22 cellular contexts compared by ENCODE assay signal in genomic region chr12:109731231-109731731, GRCh38. TPM values are rescaled to one million over a fixed set of nuclear protein-coding genes. Genes with fewer than 3 reads are reported as not detected.
DNase-seq lines count a peak whose midpoint lies in the region; ATAC-seq, FAIRE-seq and TF ChIP-seq lines count a peak whose summit lies in the region.
"Had no signal": no experiment of that assay in that cellular context is flagged by ENCODE, and none has a peak within 500 bp of the region (broad histone marks: within the 10 kb centered on the region; RNA-seq: fewer than 3 reads in every experiment).

No MANE protein-coding gene starts in this region.

- FAIRE-seq in HTR-8/SVneo (lab: Jason Lieb, UNC): no peak
- FAIRE-seq: colon, endometrium had no signal

- H3K4me1 ChIP-seq in left lung (no peaks in the 10 kb centered on the region), spleen (peaks cover 0 to 30% (median 6%) of the 10 kb centered on the region in 6 donors)
- H3K4me1 ChIP-seq: SJSA1, uterus had no signal

- H3K27ac ChIP-seq in angular gyrus (ENCODE audit: low read depth, low read length) (peak overlapping the region; percentile 26), left lung (no peak overlapping the region), spleen (no peak overlapping the region)
- H3K27ac ChIP-seq: SJSA1, uterus had no signal

- H3K4me1 Mint-ChIP-seq in osteocyte (ENCODE audit: unreplicated experiment): peaks cover 14% of the 10 kb centered on the region
- H3K4me1 Mint-ChIP-seq: B cell had no signal

- H3K9me3 ChIP-seq in left lung (no peaks in the 10 kb centered on the region), spleen (no peaks in the 10 kb centered on the region)
- H3K9me3 ChIP-seq: SJSA1, uterus had no signal

- ATAC-seq in left lung: no peak

- TF ChIP-seq CTCF in left lung (IDR thresholded peaks at IDR 0.05) (no peak), spleen (IDR thresholded peaks at IDR 0.05 in 8 of 11, conservative IDR thresholded peaks at IDR 0.05 in 3 of 11) (no peak), osteocyte (IDR thresholded peaks at IDR 0.05) (no peak)

- H3K36me3 Mint-ChIP-seq in osteocyte (ENCODE audit: unreplicated experiment): no peaks in the 10 kb centered on the region

- H3K36me3 ChIP-seq in left lung (no peaks in the 10 kb centered on the region), spleen (no peaks in the 10 kb centered on the region)
- H3K36me3 ChIP-seq: SJSA1, uterus had no signal

- intact Hi-C loops in left lung (cut with DNase I): no loop called here
- intact Hi-C loops in spleen (cut with DNase I; ENCODE audit: low total_unique reads): no loop called here

- no peaks in the 10 kb centered on the region for H3K9me3 Mint-ChIP-seq in osteocyte (ENCODE audit: unreplicated experiment)
- H3K9me3 Mint-ChIP-seq: activated naive CD4-positive, alpha-beta T cell treated with anti-CD3 and anti-CD28 coated beads for 36 hours; activated T-cell treated with anti-CD3 and anti-CD28 coated beads, Interleukin-2, amount 50 U/mL, for 24 hours; T-helper 2 cell treated with Interferon-gamma antibody and Interleukin-4, amounts not matched to agents 5 μg/mL and 100 μg/mL, for 36 hours had no signal

- H3K4me3 Mint-ChIP-seq in osteocyte (ENCODE audit: unreplicated experiment): no peak overlapping the region
- H3K4me3 Mint-ChIP-seq: activated naive CD4-positive, alpha-beta T cell treated with anti-CD3 and anti-CD28 coated beads for 36 hours; activated T-cell treated with anti-CD3 and anti-CD28 coated beads, Interleukin-2, amount 50 U/mL, for 24 hours; B cell; T-helper 2 cell treated with Interferon-gamma antibody and Interleukin-4, amounts not matched to agents 5 μg/mL and 100 μg/mL, for 36 hours had no signal

- no peak overlapping the region for H3K27ac Mint-ChIP-seq in osteocyte (ENCODE audit: unreplicated experiment)
- H3K27ac Mint-ChIP-seq: activated naive CD4-positive, alpha-beta T cell treated with anti-CD3 and anti-CD28 coated beads for 36 hours; activated T-cell treated with anti-CD3 and anti-CD28 coated beads, Interleukin-2, amount 50 U/mL, for 24 hours; B cell; T-helper 2 cell treated with Interferon-gamma antibody and Interleukin-4, amounts not matched to agents 5 μg/mL and 100 μg/mL, for 36 hours had no signal

- DNase-seq in activated T-cell treated with anti-CD3 and anti-CD28 coated beads, Interleukin-2, amount 50 U/mL, for 1 hour: peak; percentile 9
- DNase-seq in activated T-cell treated with anti-CD3 and anti-CD28 coated beads for 4 hours: no peak
- DNase-seq in left lung: peak; percentile 13 to 59
- peak; percentile 64 for DNase-seq in spleen
- no peak for DNase-seq in osteocyte (ENCODE audit: extremely low spot score, unreplicated experiment)
- no peak for DNase-seq in HTR-8/SVneo (ENCODE audit: insufficient read length, low spot score)
- DNase-seq in NCI-H748 treated with DMSO at 0.1 percent for 48 hours (lab: John Stamatoyannopoulos, UW): no peak
- DNase-seq: activated CD4-positive, alpha-beta T cell treated with anti-CD3 and anti-CD28 coated beads, Interleukin-2, amount 50 U/mL, for 48 hours; activated naive CD4-positive, alpha-beta T cell treated with anti-CD3 and anti-CD28 coated beads for 36 hours; activated T-cell treated with anti-CD3 and anti-CD28 coated beads, Interleukin-2, amount 50 U/mL, for 24 hours; H7; KBM-7; kidney glomerular epithelial cell; NCI-H1694 treated with DMSO at 0.1 percent for 48 hours; NCI-H2227 treated with DMSO at 0.1 percent for 48 hours had no signal

- 83 to 94% (median 90%) methylated on average over 8 to 11 of the region's 11 CpGs for WGBS in spleen, 5 donors

- peaks cover 11% of the 10 kb centered on the region for H3K27me3 Mint-ChIP-seq in osteocyte (ENCODE audit: unreplicated experiment)

- H3K4me3 ChIP-seq in left lung (no peak overlapping the region), spleen (no peak overlapping the region)
- H3K4me3 ChIP-seq: SJSA1, uterus had no signal

- peaks cover 0 to 26% of the 10 kb centered on the region in 2 donors for H3K27me3 ChIP-seq in left lung
- H3K27me3 ChIP-seq in spleen (replicated peaks in 1 of 7): peaks cover 0 to 28% (median 0%) of the 10 kb centered on the region in 7 donors
- H3K27me3 ChIP-seq: SJSA1, uterus had no signal

- TF ChIP-seq POLR2A in spleen (IDR thresholded peaks at IDR 0.05): no peak

RNA-seq across cellular contexts. Expression of gene FAM222A, which starts 17.7 kb away (rescaled TPM):
- total RNA-seq in left lung (1 to 10 TPM; 2.9 to 3.1 TPM), spleen (10 to 100 TPM; 13.9 to 30.7 (median 21.5) TPM), osteocyte (1.2 and 1.5 TPM in 2 replicates)
- 1 to 10 TPM; 1.3 to 5.2 (median 2.1) TPM for polyA plus RNA-seq in spleen

Comparison
In these comparisons a context has a peak if more than half of its experiments do, and no peak if none do; other contexts are left out.
1. DNase-seq: peak in activated T-cell treated with anti-CD3 and anti-CD28 coated beads, Interleukin-2, amount 50 U/mL, for 1 hour (single experiment), left lung (2 of 2) and spleen (single experiment); none in activated T-cell treated with anti-CD3 and anti-CD28 coated beads for 4 hours (single experiment), osteocyte (single experiment), HTR-8/SVneo (single experiment) and NCI-H748 treated with DMSO at 0.1 percent for 48 hours (single experiment).